In the genomic region with DNA sequence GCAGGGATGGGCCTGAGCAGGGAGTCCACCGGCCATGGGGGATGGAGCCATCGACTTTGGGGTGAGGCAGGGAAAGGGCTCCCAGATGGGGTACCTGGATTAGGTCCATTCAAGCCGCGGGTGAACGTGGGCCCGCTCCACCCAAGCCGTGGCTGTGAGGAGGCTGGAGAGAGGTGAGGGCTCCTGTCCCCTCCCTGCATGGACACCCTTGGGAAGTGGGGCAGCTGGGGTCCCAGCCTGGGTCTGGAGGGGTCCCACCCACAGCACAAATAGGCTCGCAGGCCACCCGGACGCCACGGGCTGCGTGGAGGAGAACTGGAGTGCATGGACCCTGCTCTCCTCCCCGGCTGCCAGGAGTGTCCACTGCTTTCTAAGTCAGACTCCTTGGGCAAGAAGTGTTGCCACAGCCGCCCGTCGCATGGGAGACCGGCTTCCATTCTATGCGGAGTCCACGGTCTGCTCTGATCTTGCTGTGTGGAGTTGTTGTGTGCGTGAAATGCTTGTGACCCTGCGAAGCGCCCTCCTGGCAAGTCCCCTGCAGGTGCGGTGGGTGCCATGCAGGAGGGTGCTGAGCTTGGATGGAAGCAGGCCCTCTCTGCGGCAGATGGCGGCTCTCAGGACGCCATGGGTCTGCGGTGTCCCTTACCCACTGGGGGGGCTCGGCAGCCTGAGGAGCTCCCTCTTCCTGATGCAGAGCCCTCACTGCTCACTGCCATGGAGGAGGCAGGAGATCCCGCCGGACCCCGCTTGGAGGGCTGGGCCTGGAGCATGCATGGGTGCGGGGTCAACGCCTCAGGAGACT, we compare ENCODE assay signal across 1 cellular context.
TF ChIP-seq lines count a peak whose summit lies in the region.

No MANE protein-coding gene starts in this region.

TF ChIP-seq in H1, 55 proteins besides CTCF, POLR2A, EP300 and RAD21:
- no peak for TF ChIP-seq SP1 (IDR thresholded peaks at IDR 0.05; ENCODE audit: low read depth, low read length)
- TF ChIP-seq HDAC6 (IDR thresholded peaks at IDR 0.05; ENCODE audit: low read depth, low read length), result no peak
- no peak for TF ChIP-seq CBX8 (IDR thresholded peaks at IDR 0.05; ENCODE audit: borderline replicate concordance, low read depth, low read length)
- no peak for TF ChIP-seq TAF7 (optimal IDR thresholded peaks at IDR 0.05; ENCODE audit: borderline replicate concordance, low read depth, low read length)
- TF ChIP-seq RXRA (IDR thresholded peaks at IDR 0.05; ENCODE audit: insufficient read depth, low read depth, low read length), result no peak
- TF ChIP-seq TCF12 (IDR thresholded peaks at IDR 0.05; ENCODE audit: low read depth, low read length), result no peak
- TF ChIP-seq SP4 (IDR thresholded peaks at IDR 0.05; ENCODE audit: low read length), result no peak
- TF ChIP-seq, protein P1, sequence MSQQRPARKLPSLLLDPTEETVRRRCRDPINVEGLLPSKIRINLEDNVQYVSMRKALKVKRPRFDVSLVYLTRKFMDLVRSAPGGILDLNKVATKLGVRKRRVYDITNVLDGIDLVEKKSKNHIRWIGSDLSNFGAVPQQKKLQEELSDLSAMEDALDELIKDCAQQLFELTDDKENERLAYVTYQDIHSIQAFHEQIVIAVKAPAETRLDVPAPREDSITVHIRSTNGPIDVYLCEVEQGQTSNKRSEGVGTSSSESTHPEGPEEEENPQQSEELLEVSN (IDR thresholded peaks at IDR 0.05), result no peak
- no peak for TF ChIP-seq ASH2L (IDR thresholded peaks at IDR 0.05; ENCODE audit: low read length)
- TF ChIP-seq RFX5 (IDR thresholded peaks at IDR 0.05; ENCODE audit: borderline replicate concordance, low read depth, low read length), result no peak
- TF ChIP-seq TEAD4 (IDR thresholded peaks at IDR 0.05; ENCODE audit: low read depth, low read length), result no peak
- TF ChIP-seq BCL11A (IDR thresholded peaks at IDR 0.05; ENCODE audit: low read depth in 2 of 2, low read length in 2 of 2), result no peak
- no peak for TF ChIP-seq SRF (IDR thresholded peaks at IDR 0.05; ENCODE audit: low read depth, low read length)
